8 cellular contexts compared by ENCODE assay signal in the genomic region with DNA sequence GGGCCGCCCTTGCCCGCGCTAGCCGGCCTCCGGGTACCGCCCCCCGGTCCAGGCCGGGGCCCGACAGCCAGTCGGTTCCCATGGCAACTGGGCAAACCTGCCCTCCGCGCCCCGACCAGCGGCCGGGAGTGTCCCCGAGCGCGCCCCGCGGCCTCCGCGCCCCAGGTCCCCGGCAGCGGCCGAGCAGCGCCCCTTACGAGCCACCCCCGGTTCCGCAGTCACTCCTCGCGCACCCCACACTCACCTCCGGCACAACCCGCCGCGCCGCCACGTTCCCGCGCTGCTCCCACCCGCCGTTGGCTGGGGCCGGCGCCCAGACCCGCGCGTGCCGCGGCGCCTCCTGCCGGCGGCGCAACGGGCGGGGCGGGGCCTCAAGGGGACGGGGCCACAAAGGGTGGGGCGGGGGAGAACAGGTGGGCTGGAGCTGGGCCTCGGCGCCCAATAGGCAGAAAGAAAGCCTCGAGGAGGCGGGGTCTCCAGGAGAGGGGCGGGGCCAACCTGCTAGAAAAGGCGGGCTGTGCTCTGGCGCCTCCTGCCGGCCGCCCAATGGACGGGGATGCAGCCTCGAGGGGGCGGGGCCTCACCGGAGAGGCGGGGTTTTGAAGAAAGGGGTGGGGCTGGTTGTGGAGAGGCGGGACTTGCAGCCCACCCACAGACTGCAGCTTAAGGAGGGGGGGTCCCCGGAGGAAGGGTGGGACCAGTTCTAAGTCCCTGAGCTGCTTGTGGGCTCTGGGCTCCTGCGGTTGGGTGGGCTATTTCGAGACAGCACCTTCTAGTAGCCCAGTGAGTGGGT. TPM values are rescaled to one million over a fixed set of nuclear protein-coding genes. Genes with fewer than 3 reads are reported as not detected.
DNase-seq lines count a peak whose midpoint lies in the region; ATAC-seq lines count a peak whose summit lies in the region.

A gene with protein sequence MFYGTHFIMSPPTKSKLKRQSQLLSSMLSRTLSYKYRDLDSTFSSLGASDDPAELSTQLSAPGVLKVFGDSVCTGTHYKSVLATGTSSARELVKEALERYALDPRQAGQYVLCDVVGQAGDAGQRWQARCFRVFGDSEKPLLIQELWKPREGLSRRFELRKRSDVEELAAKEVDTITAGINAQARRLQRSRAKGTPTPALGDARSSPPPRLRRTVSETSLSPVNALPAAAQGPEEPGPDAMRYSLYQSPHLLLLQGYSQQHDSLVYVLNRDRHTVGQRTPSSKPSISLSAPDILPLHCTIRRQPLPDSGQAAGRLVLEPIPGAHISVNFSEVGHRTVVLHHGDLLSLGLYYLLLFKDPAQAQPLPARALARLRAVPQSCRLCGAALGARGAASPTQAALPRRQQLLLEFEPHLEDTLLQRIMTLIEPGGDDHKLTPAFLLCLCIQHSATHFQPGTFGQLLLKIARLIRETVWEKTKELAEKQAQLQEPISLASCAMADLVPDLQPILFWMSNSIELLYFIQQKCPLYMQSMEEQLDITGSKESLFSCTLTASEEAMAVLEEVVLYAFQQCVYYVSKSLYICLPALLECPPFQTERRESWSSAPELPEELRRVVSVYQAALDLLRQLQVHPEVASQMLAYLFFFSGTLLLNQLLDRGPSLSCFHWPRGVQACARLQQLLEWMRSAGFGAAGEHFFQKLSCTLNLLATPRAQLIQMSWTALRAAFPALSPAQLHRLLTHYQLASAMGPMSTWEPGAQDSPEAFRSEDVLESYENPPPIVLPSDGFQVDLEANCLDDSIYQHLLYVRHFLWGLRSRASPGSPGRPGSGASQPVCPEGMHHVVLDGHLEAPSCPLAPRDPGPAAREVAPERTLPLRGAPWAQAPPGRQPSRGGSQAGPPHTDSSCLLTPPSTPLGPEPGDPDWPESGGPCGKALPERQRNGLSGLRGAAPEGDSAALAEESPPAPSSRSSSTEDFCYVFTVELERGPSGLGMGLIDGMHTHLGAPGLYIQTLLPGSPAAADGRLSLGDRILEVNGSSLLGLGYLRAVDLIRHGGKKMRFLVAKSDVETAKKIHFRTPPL (minus strand): TSS at position 365 of the 793 bp plus-strand sequence. CDS start 5,577 bp downstream, outside the sequence.

- peak; percentile 27 for DNase-seq in GM04503 (ENCODE audit: low read depth)
- peak; percentile 94 for DNase-seq in NCI-H2196 (lab: John Stamatoyannopoulos, UW; ENCODE audit: unreplicated experiment)
- peak; percentile 77 to 80 for DNase-seq in activated CD4-positive, alpha-beta T cell treated with anti-CD3 and anti-CD28 coated beads for 4 hours
- peak; percentile 99 for DNase-seq in cerebellum (ENCODE audit: low spot score)
- DNase-seq in kidney glomerular epithelial cell (lab: John Stamatoyannopoulos, UW): peak; percentile 62
- DNase-seq in stimulated activated CD4-positive, alpha-beta T cell treated with anti-CD3 and anti-CD28 coated beads, Interleukin-15, amount 100 ng/mL, for 48 hours (ENCODE audit: low read depth in 2 of 2): peak; percentile 91 to 93
- DNase-seq in RKO (ENCODE audit: low spot score): no peak

- peak; percentile 74 for ATAC-seq in HG02970 (IDR thresholded peaks at IDR 0.05; ENCODE audit: low FRiP score, unreplicated experiment)

RNA-seq across cellular contexts. Expression of the gene that starts here (rescaled TPM):
- total RNA-seq in cerebellum: 8.4 TPM
